Comparison of ENCODE assay signal across 1 cellular context in genomic region chr1:113434081-113434873, GRCh38.
TF ChIP-seq lines count a peak whose summit lies in the region.

No MANE protein-coding gene starts in this region.

TF ChIP-seq in HepG2, 621 proteins besides CTCF, POLR2A, EP300 and RAD21 (continued from another document and continues in another):
- peak; percentile 57 for TF ChIP-seq PAXIP1 (CRISPR knock-in tag; conservative IDR thresholded peaks at IDR 0.05)
- 0 out of 2 replicates have a peak, but pooled peaks have one; percentile 24 for TF ChIP-seq RXRB (CRISPR knock-in tag; IDR thresholded peaks at IDR 0.05; ENCODE audit: borderline replicate concordance)
- no peak for TF ChIP-seq STAT6 (CRISPR knock-in tag; IDR thresholded peaks at IDR 0.05; ENCODE audit: borderline replicate concordance)
- TF ChIP-seq HNF4A (CRISPR knock-in tag; IDR thresholded peaks at IDR 0.05), result 0 out of 2 replicates have a peak, but pooled peaks have one; percentile 11
- no peak for TF ChIP-seq ZNF468 (CRISPR knock-in tag; IDR thresholded peaks at IDR 0.05)
- peak; percentile 44; the same call in 1 of the 2 replicates for TF ChIP-seq BCL6 (CRISPR knock-in tag; IDR thresholded peaks at IDR 0.05)
- TF ChIP-seq SMAD9 (CRISPR knock-in tag; IDR thresholded peaks at IDR 0.05), result no peak
- no peak for TF ChIP-seq NFKBIZ (CRISPR knock-in tag; IDR thresholded peaks at IDR 0.05)
- TF ChIP-seq PHF5A (CRISPR knock-in tag; IDR thresholded peaks at IDR 0.05; ENCODE audit: low read depth, unreplicated experiment), result no peak
- peak; percentile 69 for TF ChIP-seq FOXK2 (IDR thresholded peaks at IDR 0.05)
- no peak for TF ChIP-seq SKI (IDR thresholded peaks at IDR 0.05; ENCODE audit: partially characterized antibody)
- TF ChIP-seq BRF2 (CRISPR knock-in tag; IDR thresholded peaks at IDR 0.05), result no peak
- TF ChIP-seq ETS1 (CRISPR knock-in tag; IDR thresholded peaks at IDR 0.05), result no peak
- TF ChIP-seq ZNF263 (CRISPR knock-in tag; IDR thresholded peaks at IDR 0.05), result peak; percentile 76
- no peak for TF ChIP-seq ZNF382 (CRISPR knock-in tag; IDR thresholded peaks at IDR 0.05; ENCODE audit: borderline replicate concordance)
- 0 out of 2 replicates have a peak, but pooled peaks have one; percentile 63 for TF ChIP-seq HNRNPUL1 (IDR thresholded peaks at IDR 0.05; ENCODE audit: low read depth, low read length)
- TF ChIP-seq ZNF232 (CRISPR knock-in tag; IDR thresholded peaks at IDR 0.05; ENCODE audit: borderline replicate concordance), result no peak
- no peak for TF ChIP-seq HNRNPK (IDR thresholded peaks at IDR 0.05; ENCODE audit: low read depth, low read length, poor library complexity, severe bottlenecking)
- TF ChIP-seq NCOA2 (CRISPR knock-in tag; IDR thresholded peaks at IDR 0.05), result no peak
- no peak for TF ChIP-seq ZNF784 (CRISPR knock-in tag; IDR thresholded peaks at IDR 0.05; ENCODE audit: borderline replicate concordance)
- peak; percentile 49; the same call in 1 of the 2 replicates for TF ChIP-seq SOX5 (CRISPR knock-in tag; IDR thresholded peaks at IDR 0.05; ENCODE audit: borderline replicate concordance)
- peak; percentile 42; the same call in 1 of the 2 replicates for TF ChIP-seq PITX1 (CRISPR knock-in tag; IDR thresholded peaks at IDR 0.05)
- TF ChIP-seq PHF20 (CRISPR knock-in tag; IDR thresholded peaks at IDR 0.05), result no peak
- TF ChIP-seq NFIB (CRISPR knock-in tag; IDR thresholded peaks at IDR 0.05; ENCODE audit: borderline replicate concordance), result no peak
- no peak for TF ChIP-seq FOXA1 (IDR thresholded peaks at IDR 0.05)
- TF ChIP-seq FOXA1 (CRISPR knock-in tag; IDR thresholded peaks at IDR 0.05), result peak; percentile 83
- peak; percentile 53 for TF ChIP-seq FOSL2 (CRISPR knock-in tag; IDR thresholded peaks at IDR 0.05)
- TF ChIP-seq ZNF121 (CRISPR knock-in tag; IDR thresholded peaks at IDR 0.05), result peak; percentile 99
- TF ChIP-seq ZNF18 (CRISPR knock-in tag; IDR thresholded peaks at IDR 0.05; ENCODE audit: insufficient replicate concordance), result no peak
- peak; percentile 77 for TF ChIP-seq MIXL1 (CRISPR knock-in tag; IDR thresholded peaks at IDR 0.05)
- TF ChIP-seq BATF2 (CRISPR knock-in tag; IDR thresholded peaks at IDR 0.05), result no peak
- TF ChIP-seq ZNF234 (CRISPR knock-in tag; conservative IDR thresholded peaks at IDR 0.05), result no peak
- 0 out of 2 replicates have a peak, but pooled peaks have one; percentile 32 for TF ChIP-seq IRF2 (CRISPR knock-in tag; IDR thresholded peaks at IDR 0.05)
- no peak for TF ChIP-seq ZNF17 (CRISPR knock-in tag; IDR thresholded peaks at IDR 0.05)
- TF ChIP-seq E2F1 (CRISPR knock-in tag; IDR thresholded peaks at IDR 0.05), result no peak
- TF ChIP-seq CHD2 (IDR thresholded peaks at IDR 0.05; ENCODE audit: low read depth, low read length), result no peak
- peak; percentile 31 for TF ChIP-seq MED1 (CRISPR knock-in tag; IDR thresholded peaks at IDR 0.05)
- TF ChIP-seq DRAP1 (CRISPR knock-in tag; IDR thresholded peaks at IDR 0.05), result peak; percentile 20; the same call in 1 of the 2 replicates
- no peak for TF ChIP-seq ZNF747 (CRISPR knock-in tag; IDR thresholded peaks at IDR 0.05; ENCODE audit: borderline replicate concordance)
- TF ChIP-seq ELF3 (CRISPR knock-in tag; IDR thresholded peaks at IDR 0.05), result peak; percentile 43; the same call in 1 of the 2 replicates
- no peak for TF ChIP-seq JARID2 (CRISPR knock-in tag; IDR thresholded peaks at IDR 0.05; ENCODE audit: insufficient replicate concordance)
- TF ChIP-seq HOXA7 (CRISPR knock-in tag; IDR thresholded peaks at IDR 0.05), result no peak
- no peak for TF ChIP-seq ZSCAN5A (CRISPR knock-in tag; IDR thresholded peaks at IDR 0.05; ENCODE audit: borderline replicate concordance)
- peak; percentile 77 for TF ChIP-seq FOXP4 (CRISPR knock-in tag; IDR thresholded peaks at IDR 0.05)
- TF ChIP-seq XRCC5 (optimal IDR thresholded peaks at IDR 0.05; ENCODE audit: low read length), result no peak
- TF ChIP-seq TMF1 (CRISPR knock-in tag; IDR thresholded peaks at IDR 0.05; ENCODE audit: low read depth), result no peak
- no peak for TF ChIP-seq AGO1 (IDR thresholded peaks at IDR 0.05; ENCODE audit: low read depth, low read length, poor library complexity, severe bottlenecking)
- TF ChIP-seq HOXD1 (CRISPR knock-in tag; IDR thresholded peaks at IDR 0.05), result no peak
